1 cellular context compared by ENCODE assay signal in the genomic region with DNA sequence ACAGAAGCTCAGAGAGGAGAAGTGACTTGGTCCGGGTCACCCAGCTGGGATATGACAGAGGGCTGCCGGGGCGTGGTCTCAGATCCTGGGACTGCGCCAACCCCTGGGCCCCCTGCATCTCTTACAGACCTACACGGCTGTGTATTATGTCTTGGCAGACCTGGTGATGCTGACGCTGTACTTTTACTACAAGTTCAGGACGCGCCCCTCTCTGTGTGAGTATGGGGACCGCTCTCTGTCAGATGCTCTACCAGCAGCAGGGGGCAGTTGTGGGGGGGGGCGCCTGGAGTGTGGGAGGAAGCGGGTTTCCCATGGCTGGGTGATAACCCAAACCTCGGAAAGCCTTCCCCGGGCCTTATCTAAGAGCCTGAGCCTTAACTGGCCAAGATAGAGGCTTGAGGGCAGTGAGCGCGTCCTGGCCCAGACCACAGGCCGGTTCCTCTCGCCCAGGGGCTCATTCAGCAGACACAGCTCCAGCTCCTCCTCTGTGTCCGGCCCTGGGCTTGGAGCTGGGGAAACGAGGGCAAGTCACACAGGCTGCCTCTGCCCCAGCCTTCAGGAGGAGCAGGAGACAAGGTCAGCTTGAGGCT.
TF ChIP-seq lines count a peak whose summit lies in the region.

No MANE protein-coding gene starts in this region.

TF ChIP-seq in K562, 482 proteins besides CTCF, POLR2A, EP300 and RAD21 (continued from another document):
- TF ChIP-seq YY1 (IDR thresholded peaks at IDR 0.05; ENCODE audit: borderline replicate concordance in 1 of 3, control insufficient read depth in 1 of 3, extremely low read depth in 1 of 3, insufficient read depth in 3 of 3, insufficient read length in 1 of 3, insufficient replicate concordance in 2 of 3, low read depth in 1 of 3, low read length in 2 of 3) (no peak), NCOR1 (IDR thresholded peaks at IDR 0.05) (peak; percentile 83), SMAD4 (CRISPR knock-in tag; conservative IDR thresholded peaks at IDR 0.05) (peak; percentile 88), ZNF766 (CRISPR knock-in tag; conservative IDR thresholded peaks at IDR 0.05) (no peak), HMG20B (CRISPR knock-in tag; IDR thresholded peaks at IDR 0.05) (no peak), MAFK (IDR thresholded peaks at IDR 0.05; ENCODE audit: low read length) (0 out of 2 replicates have a peak, but pooled peaks have one; percentile 16), MYC (IDR thresholded peaks at IDR 0.05; ENCODE audit: low read depth, low read length) (0 out of 2 replicates have a peak, but pooled peaks have one; percentile 21), MYC (CRISPR knock-in tag; IDR thresholded peaks at IDR 0.05; ENCODE audit: borderline replicate concordance, low read depth) (no peak), POLR2G (IDR thresholded peaks at IDR 0.05; ENCODE audit: low read depth, low read length) (0 out of 2 replicates have a peak, but pooled peaks have one; percentile 2), NFXL1 (CRISPR knock-in tag; IDR thresholded peaks at IDR 0.05) (no peak), ZNF133 (CRISPR knock-in tag; IDR thresholded peaks at IDR 0.05) (no peak), MNT (conservative IDR thresholded peaks at IDR 0.05) (peak in 1 of 2 experiments; percentile 55; a peak in 2 of 4 replicates), ZNF707 (CRISPR knock-in tag; conservative IDR thresholded peaks at IDR 0.05) (no peak), MCM7 (IDR thresholded peaks at IDR 0.05) (no peak), HMGN3 (IDR thresholded peaks at IDR 0.05; ENCODE audit: borderline replicate concordance, extremely low read depth, insufficient read length, low read depth, low read length) (peak; percentile 70), C11orf30 (IDR thresholded peaks at IDR 0.05; ENCODE audit: low read depth) (peak; percentile 40), TAF1 (IDR thresholded peaks at IDR 0.05; ENCODE audit: control insufficient read depth, extremely low read depth, insufficient read depth, low read length, severe bottlenecking) (peak; percentile 28), CTBP1 (IDR thresholded peaks at IDR 0.05; ENCODE audit: borderline replicate concordance) (peak; percentile 39; the same call in 1 of the 2 replicates), ZNF184 (CRISPR knock-in tag; IDR thresholded peaks at IDR 0.05) (no peak), ZNF561 (CRISPR knock-in tag; conservative IDR thresholded peaks at IDR 0.05) (no peak), HNRNPL (IDR thresholded peaks at IDR 0.05; ENCODE audit: low read depth, low read length) (no peak), ZMIZ1 (IDR thresholded peaks at IDR 0.05; ENCODE audit: low read depth in 2 of 2, low read length in 2 of 2) (peak in 1 of 2 experiments; percentile 53; a peak in 1 of 4 replicates), ZNF644 (tag; IDR thresholded peaks at IDR 0.05; ENCODE audit: low read depth) (no peak), IFI16 (CRISPR knock-in tag; IDR thresholded peaks at IDR 0.05) (no peak), E2F1 (CRISPR knock-in tag; IDR thresholded peaks at IDR 0.05) (no peak), MEIS2 (IDR thresholded peaks at IDR 0.05; ENCODE audit: partially characterized antibody) (no peak), XRCC5 (IDR thresholded peaks at IDR 0.05; ENCODE audit: low read depth, low read length) (no peak), NFRKB (IDR thresholded peaks at IDR 0.05; ENCODE audit: low read depth) (no peak), FOXM1 (IDR thresholded peaks at IDR 0.05; ENCODE audit: low read depth) (peak; percentile 41; the same call in 1 of the 2 replicates), FOXM1 (CRISPR knock-in tag; IDR thresholded peaks at IDR 0.05; ENCODE audit: low read depth) (no peak), HES1 (IDR thresholded peaks at IDR 0.05; ENCODE audit: low read depth) (peak; percentile 86), CBFB (CRISPR knock-in tag; IDR thresholded peaks at IDR 0.05) (peak; percentile 62; the same call in 1 of the 2 replicates), ZBTB7A (IDR thresholded peaks at IDR 0.05; ENCODE audit: borderline replicate concordance, control insufficient read depth, low read depth, low read length) (peak; percentile 82), ZNF354B (CRISPR knock-in tag; IDR thresholded peaks at IDR 0.05) (no peak)
- TF ChIP-seq, protein P1, sequence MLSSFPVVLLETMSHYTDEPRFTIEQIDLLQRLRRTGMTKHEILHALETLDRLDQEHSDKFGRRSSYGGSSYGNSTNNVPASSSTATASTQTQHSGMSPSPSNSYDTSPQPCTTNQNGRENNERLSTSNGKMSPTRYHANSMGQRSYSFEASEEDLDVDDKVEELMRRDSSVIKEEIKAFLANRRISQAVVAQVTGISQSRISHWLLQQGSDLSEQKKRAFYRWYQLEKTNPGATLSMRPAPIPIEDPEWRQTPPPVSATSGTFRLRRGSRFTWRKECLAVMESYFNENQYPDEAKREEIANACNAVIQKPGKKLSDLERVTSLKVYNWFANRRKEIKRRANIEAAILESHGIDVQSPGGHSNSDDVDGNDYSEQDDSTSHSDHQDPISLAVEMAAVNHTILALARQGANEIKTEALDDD (IDR thresholded peaks at IDR 0.05): peak; percentile 57; the same call in 1 of the 2 replicates
